13 cellular contexts compared by ENCODE assay signal in genomic region chr14:103879118-103879569, GRCh38. TPM values are rescaled to one million over a fixed set of nuclear protein-coding genes. Genes with fewer than 3 reads are reported as not detected.
DNase-seq lines count a peak whose midpoint lies in the region; ATAC-seq and TF ChIP-seq lines count a peak whose summit lies in the region.
"Had no signal": no experiment of that assay in that cellular context is flagged by ENCODE, and none has a peak within 500 bp of the region (broad histone marks: within the 10 kb centered on the region; RNA-seq: fewer than 3 reads in every experiment).

No MANE protein-coding gene starts in this region.

- peak overlapping the region; percentile 68 to 84 for H3K9ac ChIP-seq in mucosa of rectum (ENCODE audit: low read depth in 1 of 2, low read length in 2 of 2)

- WGBS in body of pancreas, 2 donors, result 35 to 39% methylated on average over 16 of the region's 16 CpGs
- WGBS in upper lobe of left lung, 2 donors, result 47 to 59% methylated on average over 16 of the region's 16 CpGs

- H3K9me3 ChIP-seq in right atrium auricular region (no peaks in the 10 kb centered on the region), body of pancreas (no peaks in the 10 kb centered on the region), mucosa of rectum (ENCODE audit: control insufficient read depth in 2 of 2, low read length in 2 of 2) (no peaks in the 10 kb centered on the region), upper lobe of left lung (no peaks in the 10 kb centered on the region)

- intact Hi-C loops in Right ventricle myocardium superior (cut with DNase I), result no loop called here
- intact Hi-C loops in body of pancreas (cut with DNase I), result no loop called here

- TF ChIP-seq CTCF in right atrium auricular region (IDR thresholded peaks at IDR 0.05), result no peak
- TF ChIP-seq CTCF in body of pancreas (IDR thresholded peaks at IDR 0.05), result no peak
- TF ChIP-seq CTCF in upper lobe of left lung (IDR thresholded peaks at IDR 0.05), result no peak

- H3K27ac ChIP-seq in right atrium auricular region (peak overlapping the region; percentile 85 to 87), body of pancreas (peak overlapping the region; percentile 88 to 97 (median 94)), mucosa of rectum (ENCODE audit: low read depth in 2 of 2, low read length in 2 of 2) (peak overlapping the region; percentile 94 to 97), upper lobe of left lung (peak overlapping the region; percentile 78 to 87 (median 82))

- TF ChIP-seq POLR2A in body of pancreas (IDR thresholded peaks at IDR 0.05) (no peak), upper lobe of left lung (IDR thresholded peaks at IDR 0.05) (no peak)

- DNase-seq in right atrium auricular region (ENCODE audit: low spot score) (no peak), Right ventricle myocardium superior (no peak), body of pancreas (no peak), upper lobe of left lung (no peak), NCI-H226 (no peak), NCI-H128 (lab: John Stamatoyannopoulos, UW; ENCODE audit: unreplicated experiment) (no peak)
- DNase-seq: activated CD8-positive, alpha-beta memory T cell treated with anti-CD3 and anti-CD28 coated beads, Interleukin-2, amount 50 U/mL, for 48 hours; H7 had no signal

- no peak for ATAC-seq in Right ventricle myocardium superior (ENCODE audit: poor library complexity)
- ATAC-seq in body of pancreas, result no peak
- no peak for ATAC-seq in upper lobe of left lung (ENCODE audit: low FRiP score in 2 of 2)
- ATAC-seq in HG02884 (IDR thresholded peaks at IDR 0.05; ENCODE audit: unreplicated experiment), result no peak

- H3K4me3 ChIP-seq in right atrium auricular region (no peak overlapping the region), body of pancreas (no peak overlapping the region), mucosa of rectum (ENCODE audit: low read length in 2 of 2) (peak overlapping the region; percentile 68 to 82), upper lobe of left lung (peak overlapping the region in 3 of 4 donors; percentile 31 to 45 (median 42))

- H3K27me3 ChIP-seq in right atrium auricular region, result no peaks in the 10 kb centered on the region
- H3K27me3 ChIP-seq in body of pancreas, result no peaks in the 10 kb centered on the region
- H3K27me3 ChIP-seq in mucosa of rectum (ENCODE audit: control insufficient read depth in 2 of 2, insufficient read depth in 2 of 2, low read length in 2 of 2), result no peaks in the 10 kb centered on the region
- H3K27me3 ChIP-seq in upper lobe of left lung, result no peaks in the 10 kb centered on the region

- TF ChIP-seq EP300 in upper lobe of left lung (IDR thresholded peaks at IDR 0.05), result no peak

- H3K4me1 ChIP-seq in right atrium auricular region, result peaks cover 0 to 39% of the 10 kb centered on the region in 2 donors
- peaks cover 56% of the 10 kb centered on the region for H3K4me1 ChIP-seq in body of pancreas
- H3K4me1 ChIP-seq in mucosa of rectum (ENCODE audit: control insufficient read depth in 2 of 2, insufficient read depth in 2 of 2, low read length in 2 of 2), result peaks cover 39 to 41% of the 10 kb centered on the region in 2 donors
- H3K4me1 ChIP-seq in upper lobe of left lung, result peaks cover 39 to 43% (median 42%) of the 10 kb centered on the region in 4 donors

- H3K36me3 ChIP-seq in right atrium auricular region (no peaks in the 10 kb centered on the region), body of pancreas (replicated peaks in 1 of 2; ENCODE audit: insufficient read depth in 1 of 2, low read depth in 2 of 2) (no peaks in the 10 kb centered on the region), mucosa of rectum (ENCODE audit: control insufficient read depth in 2 of 2, insufficient read depth in 2 of 2, low read length in 2 of 2) (no peaks in the 10 kb centered on the region), upper lobe of left lung (no peaks in the 10 kb centered on the region)

RNA-seq across cellular contexts. Expression of gene PPP1R13B, which starts 31.8 kb away (rescaled TPM):
- 10 to 100 TPM; 45.7 to 47.8 TPM for total RNA-seq in right atrium auricular region
- 107 TPM for total RNA-seq in Right ventricle myocardium superior
- 10 to 100 TPM; 12.5 to 36.3 TPM for total RNA-seq in body of pancreas
- total RNA-seq in upper lobe of left lung, result 100 to 1,000 TPM in 1 of 6 donors, 10 to 100 TPM in 5; 37.0 to 117 (median 71.1) TPM

RNA-seq across cellular contexts. Expression of gene TDRD9, which starts 49.1 kb away (rescaled TPM):
- total RNA-seq in right atrium auricular region (10 to 100 TPM in 1 of 2 donors, 1 to 10 TPM in 1; 8.6 to 20.8 TPM), Right ventricle myocardium superior (2.7 TPM), body of pancreas (1 to 10 TPM; 2.0 to 4.7 TPM), upper lobe of left lung (1 to 10 TPM; 3.1 to 7.9 (median 5.1) TPM)
- total RNA-seq: H7, HT-29, NCI-H460, osteocyte had no signal

Comparison
In these comparisons a context has a peak if more than half of its experiments do, and no peak if none do; other contexts are left out.
1. H3K4me3 ChIP-seq: peak in mucosa of rectum (2 of 2) and upper lobe of left lung (3 of 4); none in right atrium auricular region (0 of 2) and body of pancreas (0 of 2).
2. Peak in every context shown above with its lines, with median percentiles within 50 percentile points of each other: H3K27ac ChIP-seq.